ENCODE assay signal across 8 cellular contexts in genomic region chr10:66931340-66931948, GRCh38. TPM values are rescaled to one million over a fixed set of nuclear protein-coding genes. Genes with fewer than 3 reads are reported as not detected.
DNase-seq lines count a peak whose midpoint lies in the region; ATAC-seq and TF ChIP-seq lines count a peak whose summit lies in the region.

No MANE protein-coding gene starts in this region.

- H3K9ac ChIP-seq in adipocyte (ENCODE audit: low read length) = no peak overlapping the region

- no peaks in the 10 kb centered on the region for H3K9me3 Mint-ChIP-seq in stimulated activated naive CD8-positive, alpha-beta T cell treated with anti-CD3 and anti-CD28 coated beads, Interleukin-15, amount 100 ng/mL, for 72 hours

- H3K4me3 ChIP-seq in adipocyte (ENCODE audit: low read length) (no peak overlapping the region), thoracic aorta (no peak overlapping the region)

- no peaks in the 10 kb centered on the region for H3K4me1 Mint-ChIP-seq in stimulated activated naive CD8-positive, alpha-beta T cell treated with anti-CD3 and anti-CD28 coated beads, Interleukin-15, amount 100 ng/mL, for 72 hours

- H3K9me3 ChIP-seq in adipocyte (ENCODE audit: control insufficient read depth, low read length) (no peaks in the 10 kb centered on the region), thoracic aorta (no peaks in the 10 kb centered on the region)

- peaks cover 25% of the 10 kb centered on the region for H3K27me3 Mint-ChIP-seq in stimulated activated naive CD8-positive, alpha-beta T cell treated with anti-CD3 and anti-CD28 coated beads, Interleukin-15, amount 100 ng/mL, for 72 hours

- no peaks in the 10 kb centered on the region for H3K4me1 ChIP-seq in adipocyte (ENCODE audit: control insufficient read depth, insufficient read depth, low read length)
- peaks cover 0 to under 1% of the 10 kb centered on the region in 2 donors for H3K4me1 ChIP-seq in thoracic aorta (ENCODE audit: control insufficient read depth in 1 of 2, low read depth in 2 of 2)

- in situ Hi-C loops in ACHN (cut with HindIII; ENCODE audit: low pct_ligation_motif_present, low pct_unique_long_range_greater_than_20kb, low sequenced_read_pairs) = no loop called here

- peak; percentile 67 for TF ChIP-seq CTCF in GM12873 (IDR thresholded peaks at IDR 0.05; ENCODE audit: insufficient read depth, low read depth, low read length, missing control alignments)
- peak; percentile 54 for TF ChIP-seq CTCF in thoracic aorta (IDR thresholded peaks at IDR 0.05)

- DNase-seq in ACHN (peak; percentile 68), NCI-H1694 (lab: John Stamatoyannopoulos, UW) (peak; percentile 23), adipocyte (ENCODE audit: low read depth) (peak; percentile 86), iPS-NIHi11 (ENCODE audit: low spot score) (peak; percentile 35), thoracic aorta (ENCODE audit: low spot score) (no peak)
- DNase-seq in stimulated activated naive CD8-positive, alpha-beta T cell treated with anti-CD3 and anti-CD28 coated beads, Interleukin-15, amount 100 ng/mL, for 72 hours = no peak

- H3K36me3 ChIP-seq in adipocyte (ENCODE audit: control insufficient read depth, insufficient read depth, low read length, severe bottlenecking) (no peaks in the 10 kb centered on the region), thoracic aorta (no peaks in the 10 kb centered on the region)

- no peak overlapping the region for H3K27ac ChIP-seq in thoracic aorta

- H3K27me3 ChIP-seq in adipocyte (replicated peaks; ENCODE audit: control insufficient read depth, insufficient read depth, low read length) (peaks cover 40% of the 10 kb centered on the region), thoracic aorta (replicated peaks; ENCODE audit: insufficient read depth) (no peaks in the 10 kb centered on the region)

- no peak overlapping the region for H3K27ac Mint-ChIP-seq in stimulated activated naive CD8-positive, alpha-beta T cell treated with anti-CD3 and anti-CD28 coated beads, Interleukin-15, amount 100 ng/mL, for 72 hours

- ATAC-seq in HG02642 (IDR thresholded peaks at IDR 0.05; ENCODE audit: poor library complexity, unreplicated experiment) (peak; percentile 85), thoracic aorta (ENCODE audit: insufficient number of reproducible peaks, low FRiP score, low read depth) (no peak)
- ATAC-seq in stimulated activated naive CD8-positive, alpha-beta T cell treated with anti-CD3 and anti-CD28 coated beads, Interleukin-15, amount 100 ng/mL, for 72 hours = no peak

- no peak overlapping the region for H3K4me3 Mint-ChIP-seq in stimulated activated naive CD8-positive, alpha-beta T cell treated with anti-CD3 and anti-CD28 coated beads, Interleukin-15, amount 100 ng/mL, for 72 hours

RNA-seq across cellular contexts. Expression of gene LRRTM3, which starts 5.6 kb away (rescaled TPM):
- under 1 TPM in 1 of 2 donors, not detected in 1; 0.14 TPM for total RNA-seq in thoracic aorta

Comparison
In these comparisons a context has a peak if more than half of its experiments do, and no peak if none do; other contexts are left out.
1. DNase-seq: peak in ACHN (single experiment), NCI-H1694 (single experiment), adipocyte (single experiment) and iPS-NIHi11 (single experiment); none in thoracic aorta (single experiment) and stimulated activated naive CD8-positive, alpha-beta T cell treated with anti-CD3 and anti-CD28 coated beads, Interleukin-15, amount 100 ng/mL, for 72 hours (0 of 2).